In the genomic region with DNA sequence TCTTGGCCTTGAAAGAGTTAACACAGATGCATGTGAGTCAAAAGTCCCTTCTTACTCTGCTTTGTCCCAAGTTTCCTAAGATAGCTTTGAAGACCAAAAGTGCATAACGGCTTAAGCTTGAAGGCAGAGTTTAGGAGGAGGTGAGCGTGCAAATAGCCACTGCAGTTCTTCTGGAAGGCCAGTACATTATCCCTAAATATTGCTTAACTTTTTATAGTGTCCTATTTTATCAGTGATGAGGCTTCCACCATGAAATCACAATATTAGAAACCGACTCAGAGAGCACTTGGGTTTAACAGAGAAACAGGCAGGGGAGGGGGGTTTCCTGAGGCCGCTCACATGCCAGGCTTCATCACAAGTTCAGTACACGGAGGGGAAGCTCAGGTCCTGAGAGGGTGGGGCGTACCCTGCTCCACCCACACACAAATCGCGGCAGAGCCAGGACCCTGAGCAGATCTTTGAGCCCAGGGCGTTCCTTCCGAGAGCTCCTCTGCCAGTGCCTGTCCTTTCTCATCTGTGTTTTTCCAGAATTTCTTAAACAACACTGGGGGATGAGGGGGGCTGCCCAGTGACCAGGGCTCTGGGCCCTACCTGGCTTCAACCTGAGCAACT, we compare ENCODE assay signal across 14 cellular contexts. TPM values are rescaled to one million over a fixed set of nuclear protein-coding genes. Genes with fewer than 3 reads are reported as not detected.
DNase-seq lines count a peak whose midpoint lies in the region; ATAC-seq and TF ChIP-seq lines count a peak whose summit lies in the region.
"Had no signal": no experiment of that assay in that cellular context is flagged by ENCODE, and none has a peak within 500 bp of the region (broad histone marks: within the 10 kb centered on the region; RNA-seq: fewer than 3 reads in every experiment).

No MANE protein-coding gene starts in this region.

- no peaks in the 10 kb centered on the region for H3K4me1 Mint-ChIP-seq in activated T-helper 17 cell treated with anti-CD3 and anti-CD28 coated beads, Interleukin-2, amount 50 U/mL, for 72 hours
- peaks cover 5 to 14% (median 7%) of the 10 kb centered on the region in 3 donors for H3K4me1 Mint-ChIP-seq in naive B cell

- CTCF ChIA-PET in AG04450 (lab: Charles Lee): interaction anchor here (0.6 to 1.4 kb wide), 3 partner anchors 18 to 79 kb away, joined by 3 to 4 read pairs (median 3); no protein-coding TSS in a partner anchor

- no peaks in the 10 kb centered on the region for H3K27me3 ChIP-seq in AG04450 (ENCODE audit: control insufficient read depth, insufficient read depth, low read length)
- H3K27me3 ChIP-seq: pancreas had no signal

- H3K4me3 Mint-ChIP-seq in activated T-helper 17 cell treated with anti-CD3 and anti-CD28 coated beads, Interleukin-2, amount 50 U/mL, for 72 hours: no peak overlapping the region
- H3K4me3 Mint-ChIP-seq in naive B cell: peak overlapping the region in 1 of 8 donors; percentile 31
- H3K4me3 Mint-ChIP-seq: activated T-cell treated with anti-CD3 and anti-CD28 coated beads, Interleukin-2, amount 50 U/mL, for 72 hours had no signal

- H3K9me3 Mint-ChIP-seq in activated T-helper 17 cell treated with anti-CD3 and anti-CD28 coated beads, Interleukin-2, amount 50 U/mL, for 72 hours: no peaks in the 10 kb centered on the region
- H3K9me3 Mint-ChIP-seq in naive B cell: peaks cover 0 to 6% (median 2%) of the 10 kb centered on the region in 7 donors
- H3K9me3 Mint-ChIP-seq: activated T-cell treated with anti-CD3 and anti-CD28 coated beads, Interleukin-2, amount 50 U/mL, for 72 hours had no signal

- POLR2A ChIA-PET in AG04450 (lab: Yijun Ruan, JAX): interaction anchor here (0.5 to 2.8 kb wide), 7 partner anchors 9 to 138 kb away, joined by 3 to 17 read pairs (median 4); no protein-coding TSS in a partner anchor

- no peak overlapping the region for H3K4me3 ChIP-seq in AG04450 (ENCODE audit: low read depth, low read length)
- H3K4me3 ChIP-seq: dorsolateral prefrontal cortex, K562, pancreas had no signal

- no peak for TF ChIP-seq CTCF in AG04450 (IDR thresholded peaks at IDR 0.05; ENCODE audit: low read depth, low read length)

- H3K36me3 Mint-ChIP-seq in activated T-helper 17 cell treated with anti-CD3 and anti-CD28 coated beads, Interleukin-2, amount 50 U/mL, for 72 hours (ENCODE audit: low read depth): no peaks in the 10 kb centered on the region
- no peaks in the 10 kb centered on the region for H3K36me3 Mint-ChIP-seq in naive B cell

- ATAC-seq in GM18511 (IDR thresholded peaks at IDR 0.05; ENCODE audit: unreplicated experiment): peak; percentile 88
- peak; percentile 47 for ATAC-seq in activated T-helper 17 cell treated with anti-CD3 and anti-CD28 coated beads, Interleukin-2, amount 50 U/mL, for 72 hours (replicated peaks)
- peak; percentile 90 to 93 for ATAC-seq in naive B cell (ENCODE audit: low read depth in 2 of 2)
- no peak for ATAC-seq in GM19328 (IDR thresholded peaks at IDR 0.05; ENCODE audit: unreplicated experiment)
- ATAC-seq: K562, pancreas had no signal

- H3K27me3 Mint-ChIP-seq in activated T-helper 17 cell treated with anti-CD3 and anti-CD28 coated beads, Interleukin-2, amount 50 U/mL, for 72 hours: peaks cover 24% of the 10 kb centered on the region
- peaks cover 28 to 56% (median 46%) of the 10 kb centered on the region in 3 donors for H3K27me3 Mint-ChIP-seq in naive B cell

- H3K9me3 ChIP-seq in AG04450 (ENCODE audit: control insufficient read depth, insufficient read depth, low read length): peaks cover 7% of the 10 kb centered on the region
- H3K9me3 ChIP-seq: Caco-2, pancreas had no signal

- no peak overlapping the region for H3K27ac Mint-ChIP-seq in activated T-helper 17 cell treated with anti-CD3 and anti-CD28 coated beads, Interleukin-2, amount 50 U/mL, for 72 hours
- peak overlapping the region in 4 of 6 donors; percentile 9 to 91 (median 52) for H3K27ac Mint-ChIP-seq in naive B cell
- H3K27ac Mint-ChIP-seq: activated T-cell treated with anti-CD3 and anti-CD28 coated beads, Interleukin-2, amount 50 U/mL, for 72 hours had no signal

- DNase-seq in AG04450 (ENCODE audit: low read depth, low spot score): no peak
- peak; percentile 44 for DNase-seq in naive B cell
- DNase-seq in hippocampal formation (lab: John Stamatoyannopoulos, UW): no peak
- DNase-seq in D341Med (ENCODE audit: low spot score): no peak
- DNase-seq in GDM1 (lab: John Stamatoyannopoulos, UW): no peak
- DNase-seq: Caco-2, dorsolateral prefrontal cortex, NCI-H510A, pancreas had no signal

- peak overlapping the region; percentile 72 for H3K27ac ChIP-seq in AG04450 (ENCODE audit: low read depth, low read length)
- H3K27ac ChIP-seq: dorsolateral prefrontal cortex, pancreas had no signal

RNA-seq across cellular contexts. Expression of gene BDKRB2, which starts 26.8 kb away (rescaled TPM):
- 182 and 212 TPM in 2 replicates for polyA plus RNA-seq in AG04450 (2011; rRNA removed)
- 383 and 523 TPM in 2 replicates for polyA minus RNA-seq in AG04450 (2011; rRNA and poly(A)+ RNA removed)
- not detected for total RNA-seq in activated T-helper 17 cell treated with anti-CD3 and anti-CD28 coated beads, Interleukin-2, amount 50 U/mL, for 72 hours
- not detected for polyA plus RNA-seq in naive B cell (ENCODE audit: low read depth in 6 of 6)
- total RNA-seq: activated T-cell treated with anti-CD3 and anti-CD28 coated beads, Interleukin-2, amount 50 U/mL, for 72 hours had no signal
- polyA plus RNA-seq: K562 had no signal

Comparison
In these comparisons a context has a peak if more than half of its experiments do, and no peak if none do; other contexts are left out.
1. RNA of gene BDKRB2, which starts 26.8 kb away (polyA plus RNA-seq): 182 to 212 TPM in AG04450; not detected in naive B cell; every median in the first group is over 100 times any median in the second.